8 cellular contexts compared by ENCODE assay signal in the genomic region with DNA sequence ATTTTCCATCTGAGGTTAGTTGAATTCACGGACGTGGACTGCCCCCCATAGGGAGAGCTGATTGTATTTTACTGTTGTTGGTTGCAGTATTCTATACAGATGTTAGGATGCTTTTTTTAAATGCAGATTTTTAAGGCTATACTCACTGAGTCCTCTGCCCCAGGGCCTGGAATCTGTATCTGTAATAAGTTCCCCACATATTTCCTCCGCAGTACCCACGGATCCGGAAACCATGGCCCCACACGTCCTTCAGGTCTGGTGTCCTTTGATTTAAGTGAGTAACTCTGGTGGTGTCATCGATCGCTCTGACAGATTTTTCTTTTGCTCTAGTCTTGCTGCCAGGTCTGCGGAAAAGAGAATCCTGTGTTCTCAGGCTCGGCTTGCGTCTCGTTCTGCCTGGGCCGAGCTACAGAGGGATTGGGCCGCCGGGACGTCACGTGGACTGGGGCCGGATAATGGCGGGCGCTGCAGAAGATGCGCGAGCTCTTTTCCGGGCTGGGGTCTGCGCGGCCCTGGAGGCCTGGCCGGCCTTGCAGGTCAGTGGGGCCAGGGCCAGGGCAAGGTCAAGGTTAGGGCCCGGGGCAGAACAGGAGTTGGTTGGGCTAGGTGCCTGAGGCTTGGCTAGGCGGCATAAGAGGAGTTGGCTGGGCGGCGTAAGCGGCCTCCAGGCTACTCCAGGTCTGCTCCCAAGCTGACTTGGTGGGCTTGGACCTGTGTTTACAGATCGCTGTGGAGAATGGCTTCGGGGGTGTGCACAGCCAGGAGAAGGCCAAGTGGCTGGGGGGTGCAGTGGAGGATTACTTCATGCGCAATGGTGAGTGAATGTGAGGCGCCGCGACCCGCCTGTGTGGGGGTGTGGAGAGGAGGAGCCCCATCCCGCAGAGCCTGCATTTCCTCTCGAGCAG. TPM values are rescaled to one million over a fixed set of nuclear protein-coding genes. Genes with fewer than 3 reads are reported as not detected.
DNase-seq lines count a peak whose midpoint lies in the region; ATAC-seq and TF ChIP-seq lines count a peak whose summit lies in the region.

TSS of gene TSR2 (plus strand) at position 438 of the 905 bp plus-strand sequence. CDS start at position 456, 18 bp downstream.

- intact Hi-C loops in uterus (cut with DNase I; ENCODE audit: low total_unique reads) = no loop called here

- no peaks in the 10 kb centered on the region for H3K27me3 Mint-ChIP-seq in T-helper 1 cell treated with Interleukin-12 subunit alpha and Interleukin-12 subunit beta and Interleukin-4 antibody, amounts not matched to agents 30 μg/mL and 1 μg/mL, for 36 hours (ENCODE audit: low read depth)

- TF ChIP-seq CTCF in right atrium auricular region (IDR thresholded peaks at IDR 0.05) = peak in 1 of 2 donors; percentile 4
- TF ChIP-seq CTCF in uterus (IDR thresholded peaks at IDR 0.05) = no peak

- no peaks in the 10 kb centered on the region for H3K9me3 Mint-ChIP-seq in T-helper 1 cell treated with Interleukin-12 subunit alpha and Interleukin-12 subunit beta and Interleukin-4 antibody, amounts not matched to agents 30 μg/mL and 1 μg/mL, for 36 hours

- peaks cover 0 to 11% of the 10 kb centered on the region in 2 donors for H3K4me1 ChIP-seq in right atrium auricular region
- H3K4me1 ChIP-seq in uterus = no peaks in the 10 kb centered on the region

- peak within 1 kb of the TSS; percentile 69 to 81 for H3K4me3 ChIP-seq in right atrium auricular region
- H3K4me3 ChIP-seq in uterus = peak within 1 kb of the TSS; percentile 73 to 91

- H3K27me3 ChIP-seq in right atrium auricular region (no peaks in the 10 kb centered on the region), uterus (no peaks in the 10 kb centered on the region)

- peaks cover 16% of the 10 kb centered on the region for H3K36me3 Mint-ChIP-seq in T-helper 1 cell treated with Interleukin-12 subunit alpha and Interleukin-12 subunit beta and Interleukin-4 antibody, amounts not matched to agents 30 μg/mL and 1 μg/mL, for 36 hours (ENCODE audit: low read depth)

- H3K4me3 Mint-ChIP-seq in T-helper 1 cell treated with Interleukin-12 subunit alpha and Interleukin-12 subunit beta and Interleukin-4 antibody, amounts not matched to agents 30 μg/mL and 1 μg/mL, for 36 hours = peak within 1 kb of the TSS; percentile 92

- H3K36me3 ChIP-seq in right atrium auricular region (peaks cover 8% of the 10 kb centered on the region), uterus (no peaks in the 10 kb centered on the region)

- H3K27ac ChIP-seq in right atrium auricular region (peak within 1 kb of the TSS; percentile 45 to 64), uterus (peak within 1 kb of the TSS; percentile 68 to 80)

- peak; percentile 89 for ATAC-seq in GM18499 (IDR thresholded peaks at IDR 0.05; ENCODE audit: insufficient read depth, unreplicated experiment)
- peak; percentile 99 for ATAC-seq in HG02885 (IDR thresholded peaks at IDR 0.05; ENCODE audit: poor library complexity, unreplicated experiment)

- peaks cover 27% of the 10 kb centered on the region for H3K4me1 Mint-ChIP-seq in T-helper 1 cell treated with Interleukin-12 subunit alpha and Interleukin-12 subunit beta and Interleukin-4 antibody, amounts not matched to agents 30 μg/mL and 1 μg/mL, for 36 hours (ENCODE audit: low read depth)

- peak; percentile 82 for DNase-seq in NCI-H146 treated with DMSO at 0.1 percent for 48 hours (lab: John Stamatoyannopoulos, UW; ENCODE audit: unreplicated experiment)
- DNase-seq in amygdala (lab: John Stamatoyannopoulos, UW) = peak in 55 of 56 donors; percentile 6 to 86 (median 61)
- DNase-seq in right atrium auricular region (ENCODE audit: low spot score) = peak; percentile 87
- peak; percentile 81 for DNase-seq in putamen (ENCODE audit: low spot score)
- DNase-seq in uterus = peak; percentile 78 to 79

- H3K27ac Mint-ChIP-seq in T-helper 1 cell treated with Interleukin-12 subunit alpha and Interleukin-12 subunit beta and Interleukin-4 antibody, amounts not matched to agents 30 μg/mL and 1 μg/mL, for 36 hours = peak within 1 kb of the TSS; percentile 70

- peak; percentile 41 to 61 for TF ChIP-seq POLR2A in uterus (IDR thresholded peaks at IDR 0.05)

- H3K9me3 ChIP-seq in right atrium auricular region (no peaks in the 10 kb centered on the region), uterus (no peaks in the 10 kb centered on the region)

RNA-seq across cellular contexts. Expression of gene TSR2, which starts in this region (rescaled TPM):
- 10 to 100 TPM; 16.9 to 18.8 TPM for total RNA-seq in right atrium auricular region
- 10 to 100 TPM in 3 of 4 donors, 1 to 10 TPM in 1; 5.6 to 46.3 (median 14.6) TPM for total RNA-seq in uterus

Comparison
In these comparisons a context has a peak if more than half of its experiments do, and no peak if none do; other contexts are left out.
1. Peak in every context shown above with its lines: DNase-seq, ATAC-seq, H3K4me3 ChIP-seq and H3K27ac ChIP-seq.